In genomic region chr13:92767468-92767867, GRCh38 we compare ENCODE assay signal across 17 cellular contexts.
DNase-seq lines count a peak whose midpoint lies in the region; ATAC-seq, FAIRE-seq and TF ChIP-seq lines count a peak whose summit lies in the region.
"Had no signal": no experiment of that assay in that cellular context is flagged by ENCODE, and none has a peak within 500 bp of the region (broad histone marks: within the 10 kb centered on the region; RNA-seq: fewer than 3 reads in every experiment).

No MANE protein-coding gene starts in this region.

- peaks cover 8% of the 10 kb centered on the region for H3K9me3 Mint-ChIP-seq in activated naive CD4-positive, alpha-beta T cell treated with anti-CD3 and anti-CD28 coated beads, Interleukin-2, amount 10 ng/mL, durations not matched to agents 7 days and 5 days

- no peaks in the 10 kb centered on the region for H3K79me2 ChIP-seq in KMS-11 (ENCODE audit: insufficient read depth, low read depth)

- H3K27ac ChIP-seq in KMS-11 (no peak overlapping the region; the same call in 1 of the 2 replicates), Panc1 (ENCODE audit: low read length) (no peak overlapping the region), small intestine (ENCODE audit: low read depth in 1 of 2, low read length in 1 of 2) (no peak overlapping the region)
- H3K27ac ChIP-seq: RWPE1, SJSA1 had no signal

- no peak for DNase-seq in Panc1 (ENCODE audit: low read depth, low spot score)
- DNase-seq in small intestine: peak; percentile 50
- DNase-seq in activated naive CD4-positive, alpha-beta T cell treated with anti-CD3 and anti-CD28 coated beads, Interleukin-2, amount 10 ng/mL, durations not matched to agents 7 days and 5 days: no peak
- DNase-seq: C1 segment of cervical spinal cord, H7, NCI-H1105 treated with DMSO at 0.1 percent for 48 hours, NCI-H187, NCI-H2171 treated with DMSO at 0.1 percent for 48 hours, NCI-H82, SW 1271 had no signal

- CTCF ChIA-PET in Panc1 (lab: Charles Lee): no interaction called here
- CTCF ChIA-PET in activated naive CD4-positive, alpha-beta T cell treated with anti-CD3 and anti-CD28 coated beads, Interleukin-2, amount 10 ng/mL, durations not matched to agents 7 days and 5 days (lab: Charles Lee): no interaction called here

- BruUV-seq in Panc1 (replicated peaks; lab: Mats Ljungman, UMichigan): no TSS peak

- H3K4me2 ChIP-seq in KMS-11: peak overlapping the region; percentile 34

- H4K20me1 ChIP-seq in KMS-11 (ENCODE audit: insufficient read depth): no peaks in the 10 kb centered on the region

- H3K27ac Mint-ChIP-seq in activated naive CD4-positive, alpha-beta T cell treated with anti-CD3 and anti-CD28 coated beads, Interleukin-2, amount 10 ng/mL, durations not matched to agents 7 days and 5 days: no peak overlapping the region
- H3K27ac Mint-ChIP-seq: T-helper 2 cell treated with Interferon-gamma antibody and Interleukin-4, amounts not matched to agents 5 μg/mL and 100 μg/mL, for 36 hours had no signal

- no peak for FAIRE-seq in small intestine (lab: Jason Lieb, UNC)

- H3K9ac ChIP-seq in KMS-11: no peak overlapping the region

- ATAC-seq in GM19025 (IDR thresholded peaks at IDR 0.05; ENCODE audit: low read depth, unreplicated experiment): peak; percentile 50
- peak; percentile 69; the same call in 1 of the 2 replicates for ATAC-seq in Panc1
- ATAC-seq in GM18909 (IDR thresholded peaks at IDR 0.05; ENCODE audit: poor library complexity, unreplicated experiment): no peak
- no peak for ATAC-seq in GM19324 (IDR thresholded peaks at IDR 0.05; ENCODE audit: low FRiP score, unreplicated experiment)

- no peaks in the 10 kb centered on the region for H3K4me1 ChIP-seq in KMS-11 (ENCODE audit: low read depth, poor library complexity, severe bottlenecking)
- no peaks in the 10 kb centered on the region for H3K4me1 ChIP-seq in Panc1 (ENCODE audit: control insufficient read depth, insufficient read depth, low read length)
- no peaks in the 10 kb centered on the region for H3K4me1 ChIP-seq in small intestine (ENCODE audit: control insufficient read depth in 2 of 2, insufficient read depth in 1 of 2, low read depth in 1 of 2, low read length in 1 of 2)
- H3K4me1 ChIP-seq: SJSA1 had no signal

- no peak overlapping the region for H3K4me3 ChIP-seq in KMS-11 (IDR thresholded peaks at IDR 0.05; ENCODE audit: insufficient read depth, low read depth, low read length)
- peak overlapping the region; percentile 17 to 36 for H3K4me3 ChIP-seq in Panc1 (ENCODE audit: low read depth in 2 of 2, low read length in 2 of 2)
- peak overlapping the region in 1 of 2 donors; percentile 5 for H3K4me3 ChIP-seq in small intestine (ENCODE audit: low read depth in 1 of 2, low read length in 2 of 2)
- H3K4me3 ChIP-seq: SJSA1 had no signal

- no peaks in the 10 kb centered on the region for H3K9me3 ChIP-seq in Panc1 (ENCODE audit: control insufficient read depth, insufficient read depth, low read depth, low read length)
- H3K9me3 ChIP-seq in small intestine (ENCODE audit: control insufficient read depth, low read depth): no peaks in the 10 kb centered on the region

- H3K27me3 Mint-ChIP-seq in activated naive CD4-positive, alpha-beta T cell treated with anti-CD3 and anti-CD28 coated beads, Interleukin-2, amount 10 ng/mL, durations not matched to agents 7 days and 5 days: no peaks in the 10 kb centered on the region

- POLR2A ChIA-PET in Panc1 (lab: Charles Lee): no interaction called here

- in situ Hi-C loops in Panc1 (cut with HindIII; ENCODE audit: low pct_unique_long_range_greater_than_20kb, low sequenced_read_pairs): no loop called here

- H3K36me3 ChIP-seq in KMS-11 (ENCODE audit: insufficient read depth) (no peaks in the 10 kb centered on the region), Panc1 (ENCODE audit: control insufficient read depth, insufficient read depth, low read length) (no peaks in the 10 kb centered on the region), small intestine (ENCODE audit: control insufficient read depth in 2 of 2, insufficient read depth in 2 of 2, low read length in 2 of 2) (no peaks in the 10 kb centered on the region)
- H3K36me3 ChIP-seq: SJSA1 had no signal

- H2AFZ ChIP-seq in KMS-11 (ENCODE audit: low read depth): peak overlapping the region; percentile 42

- H3K27me3 ChIP-seq in KMS-11 (ENCODE audit: insufficient read depth, low read depth) (no peaks in the 10 kb centered on the region), Panc1 (ENCODE audit: control insufficient read depth, insufficient read depth, low read length) (no peaks in the 10 kb centered on the region), small intestine (ENCODE audit: control insufficient read depth in 2 of 2, insufficient read depth in 2 of 2, low read length in 2 of 2) (no peaks in the 10 kb centered on the region)
- H3K27me3 ChIP-seq: SJSA1 had no signal

- intact Hi-C loops in Panc1 (cut with micrococcal nuclease; ENCODE audit: unreplicated experiment): no loop called here

- no peaks in the 10 kb centered on the region for H3K36me3 Mint-ChIP-seq in activated naive CD4-positive, alpha-beta T cell treated with anti-CD3 and anti-CD28 coated beads, Interleukin-2, amount 10 ng/mL, durations not matched to agents 7 days and 5 days

- TF ChIP-seq CTCF in KMS-11 (conservative IDR thresholded peaks at IDR 0.05; ENCODE audit: low read depth, low read length) (no peak), Panc1 (IDR thresholded peaks at IDR 0.05) (no peak)

- H3K4me1 Mint-ChIP-seq in activated naive CD4-positive, alpha-beta T cell treated with anti-CD3 and anti-CD28 coated beads, Interleukin-2, amount 10 ng/mL, durations not matched to agents 7 days and 5 days: no peaks in the 10 kb centered on the region

- no peak overlapping the region for H3K4me3 Mint-ChIP-seq in activated naive CD4-positive, alpha-beta T cell treated with anti-CD3 and anti-CD28 coated beads, Interleukin-2, amount 10 ng/mL, durations not matched to agents 7 days and 5 days
- H3K4me3 Mint-ChIP-seq: T-helper 2 cell treated with Interferon-gamma antibody and Interleukin-4, amounts not matched to agents 5 μg/mL and 100 μg/mL, for 36 hours had no signal

- WGBS in small intestine, 3 donors: 20 to 65% (median 32%) methylated on average over 3 of the region's 3 CpGs

Comparison
In these comparisons a context has a peak if more than half of its experiments do, and no peak if none do; other contexts are left out.
1. ATAC-seq: peak in GM19025 (single experiment) and Panc1 (single experiment); none in GM18909 (single experiment) and GM19324 (single experiment).